ENCODE assay signal across 32 cellular contexts in the genomic region with DNA sequence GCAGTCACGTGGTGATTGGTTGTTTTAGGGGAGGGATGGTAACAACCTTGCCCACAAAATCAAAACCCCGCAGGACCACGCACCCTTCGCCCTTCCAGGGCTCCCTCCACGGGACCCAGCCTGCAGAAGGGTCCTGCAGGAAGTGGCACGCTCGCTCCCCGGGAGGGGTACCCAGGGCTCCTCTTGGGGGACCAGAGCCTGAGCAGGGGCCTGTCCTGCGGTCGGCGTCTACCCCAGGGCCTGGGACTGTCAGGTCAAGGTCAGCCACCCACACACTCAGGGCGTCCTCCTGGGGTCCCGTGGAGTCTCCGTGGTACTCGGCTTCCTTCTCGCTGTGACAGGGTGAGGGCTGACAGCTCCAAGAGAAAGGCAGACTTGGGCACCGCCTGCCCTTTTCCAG. TPM values are rescaled to one million over a fixed set of nuclear protein-coding genes. Genes with fewer than 3 reads are reported as not detected.
"Had no signal": no experiment of that assay in that cellular context is flagged by ENCODE, and none has a peak within 500 bp of the region (broad histone marks: within the 10 kb centered on the region; RNA-seq: fewer than 3 reads in every experiment).

No MANE protein-coding gene starts in this region.

- H3K27ac Mint-ChIP-seq: naive thymus-derived CD8-positive, alpha-beta T cell; natural killer cell; natural killer cell treated with Interleukin-12 subunit alpha and Interleukin-12 subunit beta and Interleukin-15 and Interleukin-18, amount 100 ng/mL, for 72 hours; neural progenitor cell; progenitor cell of endocrine pancreas had no signal

- H3K9me3 Mint-ChIP-seq: naive thymus-derived CD8-positive, alpha-beta T cell; natural killer cell; natural killer cell treated with Interleukin-12 subunit alpha and Interleukin-12 subunit beta and Interleukin-15 and Interleukin-18, amount 100 ng/mL, for 72 hours; nephron; nephron progenitor cell; neural crest cell; neural progenitor cell had no signal

- ATAC-seq: naive thymus-derived CD8-positive, alpha-beta T cell; natural killer cell; natural killer cell treated with Interleukin-12 subunit alpha and Interleukin-12 subunit beta and Interleukin-15 and Interleukin-18, amount 100 ng/mL, for 72 hours; pancreas; psoas muscle; right cardiac atrium; right lobe of liver; sciatic nerve had no signal

- H3K4me3 Mint-ChIP-seq: naive thymus-derived CD8-positive, alpha-beta T cell; natural killer cell; natural killer cell treated with Interleukin-12 subunit alpha and Interleukin-12 subunit beta and Interleukin-15 and Interleukin-18, amount 100 ng/mL, for 72 hours; nephron; nephron progenitor cell; neural crest cell; neural progenitor cell had no signal

- H3K36me3 ChIP-seq: neural progenitor cell, neutrophil, ovary, pancreas, prostate gland, right atrium auricular region, right lobe of liver, sigmoid colon, spleen had no signal

- H3K4me1 ChIP-seq: neural progenitor cell, pancreas, parathyroid adenoma, prostate gland, psoas muscle, right atrium auricular region, right lobe of liver, sigmoid colon had no signal

- H3K9me3 ChIP-seq: neutrophil, ovary, pancreas, prostate gland, psoas muscle, right atrium auricular region, right lobe of liver, sigmoid colon, spleen had no signal

- DNase-seq: naive thymus-derived CD8-positive, alpha-beta T cell; natural killer cell; nucleus accumbens; occipital lobe; ovary; pancreas; posterior cingulate gyrus; psoas muscle; retina; right cardiac atrium; right lobe of liver; sigmoid colon; small intestine; spleen; stimulated activated CD4-positive, alpha-beta T cell treated with anti-CD3 and anti-CD28 coated beads, Interleukin-12 subunit alpha, Interleukin-12 subunit beta, amount 100 ng/mL, for 4 hours; stimulated activated CD4-positive, alpha-beta T cell treated with anti-CD3 and anti-CD28 coated beads, Interleukin-15, amount 100 ng/mL, for 24 hours; stimulated activated CD4-positive, alpha-beta T cell treated with anti-CD3 and anti-CD28 coated beads, Interleukin-1b, Interleukin-23, amount 100 ng/mL, for 48 hours; stimulated activated CD4-positive, alpha-beta T cell treated with anti-CD3 and anti-CD28 coated beads, Interleukin-2, amount 100 ng/mL, for 24 hours had no signal

- H3K27me3 Mint-ChIP-seq: natural killer cell treated with Interleukin-12 subunit alpha and Interleukin-12 subunit beta and Interleukin-15 and Interleukin-18, amount 100 ng/mL, for 72 hours had no signal

- H3K36me3 Mint-ChIP-seq: naive thymus-derived CD8-positive, alpha-beta T cell; natural killer cell; natural killer cell treated with Interleukin-12 subunit alpha and Interleukin-12 subunit beta and Interleukin-15 and Interleukin-18, amount 100 ng/mL, for 72 hours; neural progenitor cell had no signal

- FAIRE-seq: pancreas, small intestine had no signal

- H3K27ac ChIP-seq: neural progenitor cell, neutrophil, ovary, pancreas, parathyroid adenoma, prostate gland, psoas muscle, right atrium auricular region, right lobe of liver, sigmoid colon, skin epidermis, spleen had no signal

- H3K4me1 Mint-ChIP-seq: naive thymus-derived CD8-positive, alpha-beta T cell; natural killer cell; nephron; neural crest cell; neural progenitor cell had no signal

- H3K4me2 ChIP-seq: neural progenitor cell, smooth muscle cell had no signal

- H3K79me2 ChIP-seq: parathyroid adenoma had no signal

- H3K27me3 ChIP-seq: neural progenitor cell, neutrophil, ovary, pancreas, right atrium auricular region, right lobe of liver, sigmoid colon had no signal

- H3K4me3 ChIP-seq: neural progenitor cell, ovary, pancreas, prostate gland, psoas muscle, right atrium auricular region, right lobe of liver, sigmoid colon, skin epidermis, smooth muscle cell, spleen had no signal

- H3K9ac ChIP-seq: neural progenitor cell, parathyroid adenoma had no signal

- H2AFZ ChIP-seq: neural progenitor cell, parathyroid adenoma had no signal

RNA-seq across cellular contexts. Expression of a gene that starts 33.9 kb away (rescaled TPM):
- polyA plus RNA-seq: neural cell had no signal
